Comparison of ENCODE assay signal across 23 cellular contexts in genomic region chr14:31068235-31068634, GRCh38. TPM values are rescaled to one million over a fixed set of nuclear protein-coding genes. Genes with fewer than 3 reads are reported as not detected.
DNase-seq lines count a peak whose midpoint lies in the region; ATAC-seq, FAIRE-seq and TF ChIP-seq lines count a peak whose summit lies in the region.
"Had no signal": no experiment of that assay in that cellular context is flagged by ENCODE, and none has a peak within 500 bp of the region (broad histone marks: within the 10 kb centered on the region; RNA-seq: fewer than 3 reads in every experiment).

No MANE protein-coding gene starts in this region.

- no peaks in the 10 kb centered on the region for H3K27me3 ChIP-seq in HepG2 (ENCODE audit: control insufficient read depth in 1 of 2, insufficient read depth in 2 of 2, low read length in 2 of 2)

- no peaks in the 10 kb centered on the region for H3K4me1 ChIP-seq in HepG2 (ENCODE audit: insufficient read depth, low read length)

- H2AFZ ChIP-seq in HepG2 (ENCODE audit: low read length): no peak overlapping the region
- H2AFZ ChIP-seq: GM23338 had no signal

- no peak for FAIRE-seq in HepG2 (lab: Jason Lieb, UNC)
- FAIRE-seq: urothelium cell line had no signal

- POLR2A ChIA-PET in HepG2 (lab: Yijun Ruan, JAX): no interaction called here

- no TSS peak for BruUV-seq in HepG2 (replicated peaks; lab: Mats Ljungman, UMichigan)

- ATAC-seq in GM18907 (IDR thresholded peaks at IDR 0.05; ENCODE audit: unreplicated experiment) (peak; percentile 65), HepG2 (peak; percentile 46), HG03097 (IDR thresholded peaks at IDR 0.05; ENCODE audit: low FRiP score, unreplicated experiment) (no peak)
- ATAC-seq: activated naive CD8-positive, alpha-beta T cell treated with anti-CD3 and anti-CD28 coated beads, Interleukin-2, amount 50 U/mL, for 24 hours; activated T-helper 17 cell treated with anti-CD3 and anti-CD28 coated beads, Interleukin-2, amount 50 U/mL, for 72 hours; GM23338; natural killer cell; stimulated activated naive B cell treated with anti-CD40 and anti-IgM and Interleukin-4, amounts not matched to agents 10 μg/mL and 1 μg/mL and 100 μg/mL, for 72 hours; WTC11 had no signal

- 82% methylated on average over 1 of the region's 1 CpG for WGBS in HepG2 (ENCODE audit: low lambda C conversion rate)

- no peaks in the 10 kb centered on the region for H4K20me1 ChIP-seq in HepG2 (ENCODE audit: insufficient read depth, low read length)

- no peak for TF ChIP-seq CTCF in AG10803 (conservative IDR thresholded peaks at IDR 0.05; ENCODE audit: low read length)
- no peak for TF ChIP-seq CTCF in HepG2 (CRISPR knock-in tag; IDR thresholded peaks at IDR 0.05)

- in situ Hi-C loops in HepG2 (cut with HindIII; ENCODE audit: extremely low pct_ligation_motif_present, low pct_unique_long_range_greater_than_20kb): no loop called here

- no peaks in the 10 kb centered on the region for H3K79me2 ChIP-seq in HepG2 (ENCODE audit: insufficient read depth, low read length)

- intact Hi-C loops in HepG2 (cut with micrococcal nuclease; ENCODE audit: unreplicated experiment): no loop called here

- H3K4me3 ChIP-seq in AG10803 (ENCODE audit: low read length) (no peak overlapping the region), HepG2 (replicated peaks in 1 of 3; ENCODE audit: insufficient read depth in 1 of 3, low read depth in 2 of 3, low read length in 3 of 3) (no peak overlapping the region)
- H3K4me3 ChIP-seq: GM23338 had no signal

- CTCF ChIA-PET in HepG2 (lab: Yijun Ruan, JAX; ENCODE audit: low intra/inter-chr PET ratio, low total read pairs): no interaction called here

- DNase-seq in AG10803 (ENCODE audit: low read depth) (peak; percentile 34), NOMO-1 treated with DMSO at 0.1 percent for 48 hours (lab: John Stamatoyannopoulos, UW; ENCODE audit: unreplicated experiment) (peak; percentile 88), HepG2 (ENCODE audit: low spot score) (no peak), NCI-H526 treated with DMSO at 0.1 percent for 48 hours (lab: John Stamatoyannopoulos, UW) (no peak)
- DNase-seq in stimulated activated naive CD4-positive, alpha-beta T cell (lab: John Stamatoyannopoulos, UW): no peak
- DNase-seq in activated CD4-positive, alpha-beta T cell treated with anti-CD3 and anti-CD28 coated beads for 1 hour: no peak
- DNase-seq: activated naive CD8-positive, alpha-beta T cell treated with anti-CD3 and anti-CD28 coated beads, Interleukin-2, amount 50 U/mL, for 24 hours; CD8-positive, alpha-beta memory T cell; DND-41; erythroblast; Kasumi-1; mammary epithelial cell; natural killer cell; NCI-H1417 treated with DMSO at 0.1 percent for 48 hours; NK-92 treated with Interleukin-12 subunit alpha and Interleukin-12 subunit beta, amount 100 ng/mL, for 24 hours; SHP77; stimulated activated naive B cell treated with anti-CD40 and anti-IgM and Interleukin-4, amounts not matched to agents 10 μg/mL and 1 μg/mL and 100 μg/mL, for 72 hours had no signal

- no peak for TF ChIP-seq EP300 in HepG2 (IDR thresholded peaks at IDR 0.05; ENCODE audit: low read depth in 2 of 2, low read length in 2 of 2)
- no peak for TF ChIP-seq EP300 in HepG2 (CRISPR knock-in tag; IDR thresholded peaks at IDR 0.05; ENCODE audit: borderline replicate concordance)

- H3K36me3 ChIP-seq in HepG2 (replicated peaks in 1 of 2; ENCODE audit: control insufficient read depth in 1 of 2, insufficient read depth in 2 of 2, low read length in 2 of 2): 0 out of 5 replicates have a peak, but pooled peaks cover 1 to 6% of the 10 kb centered on the region in 2 experiments

- no peak for TF ChIP-seq POLR2A in HepG2 (IDR thresholded peaks at IDR 0.05; ENCODE audit: insufficient read depth in 1 of 2, low read depth in 2 of 2, low read length in 2 of 2)

- no peak overlapping the region for H3K9ac ChIP-seq in HepG2 (ENCODE audit: insufficient read depth, low read depth, low read length)

- H3K9me3 ChIP-seq in HepG2 (ENCODE audit: low read length): no peaks in the 10 kb centered on the region

- TF ChIP-seq RAD21 in HepG2 (CRISPR knock-in tag; IDR thresholded peaks at IDR 0.05): no peak

- no peak overlapping the region for H3K27ac ChIP-seq in HepG2 (ENCODE audit: extremely low read length, insufficient read depth, low read length)

- H3K4me2 ChIP-seq in HepG2 (ENCODE audit: low read depth, low read length): no peak overlapping the region
- H3K4me2 ChIP-seq: GM23338 had no signal

TF ChIP-seq in HepG2, 621 proteins besides CTCF, POLR2A, EP300 and RAD21:
- TF ChIP-seq ZNF713 (CRISPR knock-in tag; IDR thresholded peaks at IDR 0.05) (no peak), ZNF747 (CRISPR knock-in tag; IDR thresholded peaks at IDR 0.05; ENCODE audit: borderline replicate concordance) (no peak), MAFK (conservative IDR thresholded peaks at IDR 0.05 in 1 of 2, IDR thresholded peaks at IDR 0.05 in 1 of 2; ENCODE audit: low read length in 2 of 2) (0 out of 4 replicates have a peak, but pooled peaks of 1 of the 2 experiments have one; percentile 11), DMAP1 (CRISPR knock-in tag; IDR thresholded peaks at IDR 0.05) (no peak), ZSCAN22 (CRISPR knock-in tag; IDR thresholded peaks at IDR 0.05) (no peak), ZNF333 (CRISPR knock-in tag; IDR thresholded peaks at IDR 0.05; ENCODE audit: borderline replicate concordance) (no peak)
TF ChIP-seq in HepG2: peak in this region for 1.

RNA-seq across cellular contexts. Expression of gene STRN3, which starts 42.1 kb away (rescaled TPM):
- total RNA-seq in HepG2 (2016; rRNA removed; fragmentation: Illumina TruSeq; extraction: Trizol): 123 and 135 TPM in 2 replicates
- 98.8 and 127 TPM in 2 replicates for total RNA-seq in HepG2 (2016; cell fraction: cytosol; rRNA removed; fragmentation: Illumina TruSeq; extraction: Trizol; ENCODE audit: low read depth)
- total RNA-seq in HepG2 (2016; cell fraction: insoluble cytoplasmic fraction; rRNA removed; fragmentation: Illumina TruSeq; extraction: Trizol): 127 and 145 TPM in 2 replicates
- 62.4 and 67.2 TPM in 2 replicates for total RNA-seq in HepG2 (2016; cell fraction: membrane; rRNA removed; fragmentation: Illumina TruSeq; extraction: Trizol)
- total RNA-seq in HepG2 (2016; cell fraction: nucleus; rRNA removed; fragmentation: Illumina TruSeq; extraction: Trizol): 136 and 152 TPM in 2 replicates
- polyA plus RNA-seq in HepG2 (2011; rRNA removed): 44.9 and 49.4 TPM in 2 replicates
- polyA plus RNA-seq in HepG2 (2011; cell fraction: cytosol; rRNA removed): 17.6 and 28.4 TPM in 2 replicates
- 37.0 and 38.5 TPM in 2 replicates for polyA plus RNA-seq in HepG2 (2011; cell fraction: nucleus; rRNA removed)
- polyA plus RNA-seq in HepG2 (2012): 57.6 and 63.3 TPM in 2 replicates
- 1.6 and 2.2 TPM in 2 replicates for polyA plus RNA-seq in HepG2 (2016; cell fraction: cytosol; fragmentation: Illumina TruSeq; extraction: Trizol; ENCODE audit: low read depth)
- polyA plus RNA-seq in HepG2 (2016; cell fraction: insoluble cytoplasmic fraction; fragmentation: Illumina TruSeq; extraction: Trizol; ENCODE audit: low read depth): 83.4 and 92.4 TPM in 2 replicates
- polyA plus RNA-seq in HepG2 (2016; cell fraction: membrane; fragmentation: Illumina TruSeq; extraction: Trizol; ENCODE audit: low read depth): 9.6 and 10.8 TPM in 2 replicates
- 89.5 and 94.1 TPM in 2 replicates for polyA plus RNA-seq in HepG2 (2016; cell fraction: nucleus; fragmentation: Illumina TruSeq; extraction: Trizol; ENCODE audit: insufficient read depth, low read depth)
- polyA minus RNA-seq in HepG2 (2011; rRNA and poly(A)+ RNA removed; ENCODE audit: low replicate concordance): 16.3 and 63.5 TPM in 2 replicates
- 84.7 and 102 TPM in 2 replicates for polyA minus RNA-seq in HepG2 (2011; cell fraction: cytosol; rRNA and poly(A)+ RNA removed)
- polyA minus RNA-seq in HepG2 (2011; cell fraction: nucleus; rRNA and poly(A)+ RNA removed): 292 and 316 TPM in 2 replicates

RNA-seq across cellular contexts. Expression of gene AP4S1, which starts 42.8 kb away (rescaled TPM):
- 21.1 and 22.4 TPM in 2 replicates for total RNA-seq in HepG2 (2016; rRNA removed; fragmentation: Illumina TruSeq; extraction: Trizol)
- total RNA-seq in HepG2 (2016; cell fraction: cytosol; rRNA removed; fragmentation: Illumina TruSeq; extraction: Trizol; ENCODE audit: low read depth): 13.0 and 13.5 TPM in 2 replicates
- total RNA-seq in HepG2 (2016; cell fraction: insoluble cytoplasmic fraction; rRNA removed; fragmentation: Illumina TruSeq; extraction: Trizol): 20.7 and 22.3 TPM in 2 replicates
- total RNA-seq in HepG2 (2016; cell fraction: membrane; rRNA removed; fragmentation: Illumina TruSeq; extraction: Trizol): 18.6 and 18.9 TPM in 2 replicates
- total RNA-seq in HepG2 (2016; cell fraction: nucleus; rRNA removed; fragmentation: Illumina TruSeq; extraction: Trizol): 16.1 and 23.9 TPM in 2 replicates
- 3.9 and 4.2 TPM in 2 replicates for polyA plus RNA-seq in HepG2 (2011; rRNA removed)
- polyA plus RNA-seq in HepG2 (2011; cell fraction: cytosol; rRNA removed): 2.7 and 4.3 TPM in 2 replicates
- polyA plus RNA-seq in HepG2 (2011; cell fraction: nucleus; rRNA removed): 4.0 and 5.7 TPM in 2 replicates
- 8.4 and 10.9 TPM in 2 replicates for polyA plus RNA-seq in HepG2 (2012)
- polyA plus RNA-seq in HepG2 (2016; cell fraction: cytosol; fragmentation: Illumina TruSeq; extraction: Trizol; ENCODE audit: low read depth): 12.3 and 14.0 TPM in 2 replicates
- polyA plus RNA-seq in HepG2 (2016; cell fraction: insoluble cytoplasmic fraction; fragmentation: Illumina TruSeq; extraction: Trizol; ENCODE audit: low read depth): 22.9 and 29.9 TPM in 2 replicates
- 16.3 and 16.6 TPM in 2 replicates for polyA plus RNA-seq in HepG2 (2016; cell fraction: membrane; fragmentation: Illumina TruSeq; extraction: Trizol; ENCODE audit: low read depth)
- polyA plus RNA-seq in HepG2 (2016; cell fraction: nucleus; fragmentation: Illumina TruSeq; extraction: Trizol; ENCODE audit: insufficient read depth, low read depth): 18.7 and 24.5 TPM in 2 replicates
- polyA minus RNA-seq in HepG2 (2011; rRNA and poly(A)+ RNA removed; ENCODE audit: low replicate concordance): 5.4 and 7.3 TPM in 2 replicates
- 3.7 and 4.5 TPM in 2 replicates for polyA minus RNA-seq in HepG2 (2011; cell fraction: cytosol; rRNA and poly(A)+ RNA removed)
- 13.8 and 15.0 TPM in 2 replicates for polyA minus RNA-seq in HepG2 (2011; cell fraction: nucleus; rRNA and poly(A)+ RNA removed)

Comparison
In these comparisons a context has a peak if more than half of its experiments do, and no peak if none do; other contexts are left out.
1. DNase-seq: peak in AG10803 (single experiment) and NOMO-1 treated with DMSO at 0.1 percent for 48 hours (single experiment); none in HepG2 (single experiment), stimulated activated naive CD4-positive, alpha-beta T cell (0 of 6), NCI-H526 treated with DMSO at 0.1 percent for 48 hours (single experiment) and activated CD4-positive, alpha-beta T cell treated with anti-CD3 and anti-CD28 coated beads for 1 hour (single experiment).